In the genomic region with DNA sequence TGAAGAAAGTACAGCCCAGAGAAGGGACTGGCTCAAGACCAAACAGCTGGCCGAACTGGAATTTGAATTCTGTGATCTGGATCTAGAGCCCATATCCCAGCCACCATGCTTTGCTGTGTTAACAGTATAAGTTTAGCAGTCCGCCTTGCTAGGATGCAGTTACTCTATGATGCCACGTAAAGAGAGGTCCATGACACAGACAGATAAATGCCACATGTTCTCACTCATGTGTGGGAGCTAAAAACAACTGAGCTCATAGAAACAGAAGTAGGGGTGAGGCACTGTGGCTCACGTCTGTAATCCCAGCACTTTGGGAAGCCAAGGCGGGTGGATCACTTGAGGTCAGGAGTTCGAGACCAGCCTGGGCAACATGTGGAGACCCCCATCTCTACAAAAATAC, we compare ENCODE assay signal across 16 cellular contexts. TPM values are rescaled to one million over a fixed set of nuclear protein-coding genes. Genes with fewer than 3 reads are reported as not detected.
DNase-seq lines count a peak whose midpoint lies in the region; FAIRE-seq and TF ChIP-seq lines count a peak whose summit lies in the region.
"Had no signal": no experiment of that assay in that cellular context is flagged by ENCODE, and none has a peak within 500 bp of the region (broad histone marks: within the 10 kb centered on the region; RNA-seq: fewer than 3 reads in every experiment).

No MANE protein-coding gene starts in this region.

- CTCF ChIA-PET in Caco-2 (lab: Charles Lee), result interaction anchor here (0.6 to 0.9 kb wide), 3 partner anchors 25 to 636 kb away, joined by 3 to 4 read pairs (median 3); no protein-coding TSS in a partner anchor
- CTCF ChIA-PET in activated CD4-positive, alpha-beta memory T cell treated with anti-CD3 and anti-CD28 coated beads for 36 hours (lab: Charles Lee), result interaction anchor here (1.1 to 3.8 kb wide), 4 partner anchors 9 to 485 kb away, joined by 4 to 29 read pairs (median 10); a partner anchor contains a TSS

- H3K4me3 Mint-ChIP-seq in Caco-2 (ENCODE audit: unreplicated experiment), result no peak overlapping the region
- no peak overlapping the region for H3K4me3 Mint-ChIP-seq in dendritic cell treated with granulocyte-macrophage colony-stimulating factor and Interleukin-4, amounts not matched to agents 40 ng/mL and 50 ng/mL, for 4 days
- no peak overlapping the region for H3K4me3 Mint-ChIP-seq in activated CD4-positive, alpha-beta memory T cell treated with anti-CD3 and anti-CD28 coated beads for 36 hours

- peak overlapping the region; percentile 17 for H2AK5ac ChIP-seq in mesenchymal stem cell (ENCODE audit: low read length, severe bottlenecking)

- intact Hi-C loops in Caco-2 (cut with micrococcal nuclease; ENCODE audit: unreplicated experiment), result no loop called here
- intact Hi-C loops in dendritic cell treated with granulocyte-macrophage colony-stimulating factor and Interleukin-4, amounts not matched to agents 40 ng/mL and 50 ng/mL, for 4 days (cut with micrococcal nuclease), result no loop called here
- intact Hi-C loops in activated CD4-positive, alpha-beta memory T cell treated with anti-CD3 and anti-CD28 coated beads for 36 hours (cut with micrococcal nuclease), result no loop called here

- DNase-seq in Caco-2 (no peak), OCI-M1 (lab: John Stamatoyannopoulos, UW) (peak; percentile 55), mesenchymal stem cell (no peak), RCC 7860 (ENCODE audit: low spot score) (no peak)
- no peak for DNase-seq in stimulated activated CD4-positive, alpha-beta T cell treated with anti-CD3 and anti-CD28 coated beads, Interleukin-4, amount 100 ng/mL, for 24 hours
- no peak for DNase-seq in activated CD4-positive, alpha-beta memory T cell treated with anti-CD3 and anti-CD28 coated beads for 36 hours
- DNase-seq in activated CD4-positive, alpha-beta T cell treated with anti-CD3 and anti-CD28 coated beads for 1 hour, result no peak
- DNase-seq: DMS79, NCI-H1048, NCI-H2227 treated with DMSO at 0.1 percent for 48 hours, NCI-H524, Peyer's patch, Right ventricle myocardium superior had no signal

- 92% methylated on average over 5 of the region's 6 CpGs for WGBS in mesenchymal stem cell

- no peak overlapping the region for H3K4me2 ChIP-seq in mesenchymal stem cell (ENCODE audit: low read length, poor library complexity, severe bottlenecking)

- no peak overlapping the region for H4K91ac ChIP-seq in mesenchymal stem cell (ENCODE audit: low read length)

- H3K36me3 ChIP-seq in Caco-2 (ENCODE audit: control insufficient read depth, insufficient read depth, low read length) (no peaks in the 10 kb centered on the region), mesenchymal stem cell (ENCODE audit: control insufficient read depth in 1 of 2, insufficient read depth in 2 of 2, low read depth in 1 of 2, low read length in 2 of 2) (no peaks in the 10 kb centered on the region)
- H3K36me3 ChIP-seq: Peyer's patch had no signal

- POLR2A ChIA-PET in Caco-2 (lab: Charles Lee), result interaction anchor here (0.6 to 1.0 kb wide), 3 partner anchors 10 to 487 kb away, joined by 3 to 6 read pairs (median 5); no protein-coding TSS in a partner anchor
- POLR2A ChIA-PET in activated CD4-positive, alpha-beta memory T cell treated with anti-CD3 and anti-CD28 coated beads for 36 hours (lab: Charles Lee), result interaction anchor here (3.1 kb wide), 1 partner anchor 11 kb away, joined by 24 read pairs; no protein-coding TSS in a partner anchor

- H4K8ac ChIP-seq in mesenchymal stem cell (ENCODE audit: low read length), result no peak overlapping the region

- no peak overlapping the region for H2BK12ac ChIP-seq in mesenchymal stem cell (ENCODE audit: low read length in 2 of 2)

- H3K27ac ChIP-seq in mesenchymal stem cell (ENCODE audit: low read length, poor library complexity, severe bottlenecking), result no peak overlapping the region
- H3K27ac ChIP-seq: C4-2B, Peyer's patch, SK-N-MC had no signal

- H3K79me1 ChIP-seq in mesenchymal stem cell (replicated peaks; ENCODE audit: low read length, poor library complexity, severe bottlenecking), result peaks cover 14% of the 10 kb centered on the region

- no peak overlapping the region for H3K18ac ChIP-seq in mesenchymal stem cell (ENCODE audit: low read depth in 1 of 2, low read length in 2 of 2)

- H3K4me1 ChIP-seq in Caco-2 (peaks cover 9% of the 10 kb centered on the region), mesenchymal stem cell (ENCODE audit: control insufficient read depth, insufficient read depth, low read depth, low read length) (peaks cover 12% of the 10 kb centered on the region)

- H3K14ac ChIP-seq in mesenchymal stem cell (ENCODE audit: low read length in 2 of 2), result no peak overlapping the region

- H3K4ac ChIP-seq in mesenchymal stem cell (ENCODE audit: low read depth in 1 of 2, low read length in 2 of 2), result no peak overlapping the region

- no peak overlapping the region for H2BK120ac ChIP-seq in mesenchymal stem cell (ENCODE audit: low read depth, low read length)

- H2BK15ac ChIP-seq in mesenchymal stem cell (ENCODE audit: low read depth, poor library complexity, severe bottlenecking), result no peak overlapping the region

- no peak for FAIRE-seq in RCC 7860 (lab: Jason Lieb, UNC)

- H3K4me3 ChIP-seq in Caco-2 (ENCODE audit: low read depth, low read length) (no peak overlapping the region), mesenchymal stem cell (ENCODE audit: insufficient read depth in 1 of 2, low read depth in 1 of 2, low read length in 2 of 2) (no peak overlapping the region)
- H3K4me3 ChIP-seq: Peyer's patch, SK-N-MC had no signal

- H3K36me3 Mint-ChIP-seq in Caco-2 (ENCODE audit: insufficient read depth, unreplicated experiment), result no peaks in the 10 kb centered on the region
- no peaks in the 10 kb centered on the region for H3K36me3 Mint-ChIP-seq in dendritic cell treated with granulocyte-macrophage colony-stimulating factor and Interleukin-4, amounts not matched to agents 40 ng/mL and 50 ng/mL, for 4 days (ENCODE audit: low read depth)
- H3K36me3 Mint-ChIP-seq in activated CD4-positive, alpha-beta memory T cell treated with anti-CD3 and anti-CD28 coated beads for 36 hours, result no peaks in the 10 kb centered on the region

- no peaks in the 10 kb centered on the region for H3K27me3 Mint-ChIP-seq in Caco-2 (ENCODE audit: insufficient read depth, unreplicated experiment)
- no peaks in the 10 kb centered on the region for H3K27me3 Mint-ChIP-seq in dendritic cell treated with granulocyte-macrophage colony-stimulating factor and Interleukin-4, amounts not matched to agents 40 ng/mL and 50 ng/mL, for 4 days
- no peaks in the 10 kb centered on the region for H3K27me3 Mint-ChIP-seq in activated CD4-positive, alpha-beta memory T cell treated with anti-CD3 and anti-CD28 coated beads for 36 hours

- H3K23ac ChIP-seq in mesenchymal stem cell (ENCODE audit: low read length in 2 of 2), result no peak overlapping the region

- no peak overlapping the region for H2BK5ac ChIP-seq in mesenchymal stem cell (ENCODE audit: low read depth, low read length, poor library complexity, severe bottlenecking)

- peak overlapping the region; percentile 2 for H3K9ac ChIP-seq in mesenchymal stem cell (ENCODE audit: low read length)

- no peak for TF ChIP-seq CTCF in Caco-2 (IDR thresholded peaks at IDR 0.05; ENCODE audit: insufficient read depth in 1 of 2, low read depth in 1 of 2, low read length in 1 of 2, severe bottlenecking in 1 of 2, unreplicated experiment in 1 of 2)

- peak overlapping the region; percentile 85 for H3K27ac Mint-ChIP-seq in Caco-2 (ENCODE audit: unreplicated experiment)
- peak overlapping the region; percentile 96 for H3K27ac Mint-ChIP-seq in dendritic cell treated with granulocyte-macrophage colony-stimulating factor and Interleukin-4, amounts not matched to agents 40 ng/mL and 50 ng/mL, for 4 days
- no peak overlapping the region for H3K27ac Mint-ChIP-seq in activated CD4-positive, alpha-beta memory T cell treated with anti-CD3 and anti-CD28 coated beads for 36 hours

- no TSS peak for BruUV-seq in Caco-2 (replicated peaks; lab: Mats Ljungman, UMichigan)

- no peaks in the 10 kb centered on the region for H3K9me3 Mint-ChIP-seq in Caco-2 (ENCODE audit: unreplicated experiment)
- H3K9me3 Mint-ChIP-seq in dendritic cell treated with granulocyte-macrophage colony-stimulating factor and Interleukin-4, amounts not matched to agents 40 ng/mL and 50 ng/mL, for 4 days, result no peaks in the 10 kb centered on the region
- no peaks in the 10 kb centered on the region for H3K9me3 Mint-ChIP-seq in activated CD4-positive, alpha-beta memory T cell treated with anti-CD3 and anti-CD28 coated beads for 36 hours

- peaks cover 11% of the 10 kb centered on the region for H3K4me1 Mint-ChIP-seq in Caco-2 (ENCODE audit: low read depth, unreplicated experiment)
- H3K4me1 Mint-ChIP-seq in dendritic cell treated with granulocyte-macrophage colony-stimulating factor and Interleukin-4, amounts not matched to agents 40 ng/mL and 50 ng/mL, for 4 days (ENCODE audit: low read depth), result peaks cover 54% of the 10 kb centered on the region
- H3K4me1 Mint-ChIP-seq in activated CD4-positive, alpha-beta memory T cell treated with anti-CD3 and anti-CD28 coated beads for 36 hours (ENCODE audit: low read depth), result peaks cover 30% of the 10 kb centered on the region

- no peaks in the 10 kb centered on the region for H3K27me3 ChIP-seq in Caco-2 (replicated peaks; ENCODE audit: control insufficient read depth, insufficient read depth, low read length)
- no peaks in the 10 kb centered on the region for H3K27me3 ChIP-seq in mesenchymal stem cell (ENCODE audit: control insufficient read depth in 1 of 2, insufficient read depth in 1 of 2, low read length in 2 of 2)
- H3K27me3 ChIP-seq: Peyer's patch had no signal

- H3K9me3 ChIP-seq in Caco-2, result no peaks in the 10 kb centered on the region
- H3K9me3 ChIP-seq in mesenchymal stem cell (ENCODE audit: control insufficient read depth, low read length), result no peaks in the 10 kb centered on the region
- H3K9me3 ChIP-seq: Peyer's patch had no signal

- no peak overlapping the region for H2AFZ ChIP-seq in mesenchymal stem cell (ENCODE audit: low read depth, low read length)

RNA-seq across cellular contexts. Expression of a gene that starts 9.2 kb away (rescaled TPM):
- total RNA-seq in Caco-2 (2022), result 23.6 and 25.5 TPM in 2 replicates
- 4.3 TPM for polyA plus RNA-seq in mesenchymal stem cell (2013, experiment 1 of 2)
- 4.7 TPM for polyA plus RNA-seq in mesenchymal stem cell (2013, experiment 2 of 2)
- total RNA-seq in activated CD4-positive, alpha-beta memory T cell treated with anti-CD3 and anti-CD28 coated beads for 36 hours, result 10 to 100 TPM; 13.5 to 14.4 TPM

RNA-seq across cellular contexts. Expression of a gene that starts 25.4 kb away (rescaled TPM):
- 6.9 and 8.5 TPM in 2 replicates for total RNA-seq in Caco-2 (2022)
- 14.1 TPM for polyA plus RNA-seq in mesenchymal stem cell (2013, experiment 1 of 2)
- polyA plus RNA-seq in mesenchymal stem cell (2013, experiment 2 of 2), result 16.0 TPM
- not detected for total RNA-seq in activated CD4-positive, alpha-beta memory T cell treated with anti-CD3 and anti-CD28 coated beads for 36 hours
